In genomic region chr19:50509366-50509765, GRCh38 we compare ENCODE assay signal across 18 cellular contexts. TPM values are rescaled to one million over a fixed set of nuclear protein-coding genes. Genes with fewer than 3 reads are reported as not detected.
A peak's percentile ranks its signal among the peaks of the same experiment; 100 is the strongest.
DNase-seq lines count a peak whose midpoint lies in the region; ATAC-seq and TF ChIP-seq lines count a peak whose summit lies in the region.
"Had no signal": no experiment of that assay in that cellular context is flagged by ENCODE, and none has a peak within 500 bp of the region (broad histone marks: within the 10 kb centered on the region; RNA-seq: fewer than 3 reads in every experiment).

No MANE protein-coding gene starts in this region.

- 80 to 82% methylated on average over 11 of the region's 11 CpGs for WGBS in heart right ventricle, 2 donors

- POLR2A ChIA-PET in activated CD8-positive, alpha-beta T cell treated with anti-CD3 and anti-CD28 coated beads, Interleukin-2, amount 10 ng/mL, durations not matched to agents 7 days and 5 days (lab: Charles Lee): no interaction called here

- H3K4me1 Mint-ChIP-seq in activated CD8-positive, alpha-beta T cell treated with anti-CD3 and anti-CD28 coated beads, Interleukin-2, amount 10 ng/mL, durations not matched to agents 7 days and 5 days (ENCODE audit: low read depth): peaks cover 20% of the 10 kb centered on the region
- H3K4me1 Mint-ChIP-seq in mesothelial cell of epicardium (peaks cover 10% of the 10 kb centered on the region), type B pancreatic cell (ENCODE audit: unreplicated experiment) (peaks cover 18% of the 10 kb centered on the region), endothelial cell (ENCODE audit: unreplicated experiment) (no peaks in the 10 kb centered on the region)

- H3K9me3 ChIP-seq in cardiac muscle cell (ENCODE audit: low read depth) (no peaks in the 10 kb centered on the region), heart right ventricle (no peaks in the 10 kb centered on the region)
- H3K9me3 ChIP-seq: Peyer's patch, upper lobe of right lung had no signal

- peak overlapping the region; percentile 64 for H3K27ac Mint-ChIP-seq in activated CD8-positive, alpha-beta T cell treated with anti-CD3 and anti-CD28 coated beads, Interleukin-2, amount 10 ng/mL, durations not matched to agents 7 days and 5 days
- H3K27ac Mint-ChIP-seq in mesothelial cell of epicardium (peak overlapping the region; percentile 30), type B pancreatic cell (no peak overlapping the region), endothelial cell (ENCODE audit: unreplicated experiment) (no peak overlapping the region)

- ATAC-seq in heart right ventricle (no peak), GM18520 (IDR thresholded peaks at IDR 0.05; ENCODE audit: unreplicated experiment) (no peak)
- no peak for ATAC-seq in activated CD8-positive, alpha-beta T cell treated with anti-CD3 and anti-CD28 coated beads, Interleukin-2, amount 10 ng/mL, durations not matched to agents 7 days and 5 days
- ATAC-seq: sciatic nerve, upper lobe of right lung had no signal

- no peaks in the 10 kb centered on the region for H3K27me3 Mint-ChIP-seq in activated CD8-positive, alpha-beta T cell treated with anti-CD3 and anti-CD28 coated beads, Interleukin-2, amount 10 ng/mL, durations not matched to agents 7 days and 5 days (ENCODE audit: low read depth)
- no peaks in the 10 kb centered on the region for H3K27me3 Mint-ChIP-seq in mesothelial cell of epicardium (ENCODE audit: low read depth)
- H3K27me3 Mint-ChIP-seq in type B pancreatic cell: peaks cover 3% of the 10 kb centered on the region
- H3K27me3 Mint-ChIP-seq in endothelial cell (ENCODE audit: unreplicated experiment): peaks cover 26% of the 10 kb centered on the region

- H3K4me3 ChIP-seq in cardiac muscle cell (no peak overlapping the region), heart right ventricle (no peak overlapping the region)
- H3K4me3 ChIP-seq: upper lobe of right lung had no signal

- peak overlapping the region; percentile 77 for H3K27ac ChIP-seq in cardiac muscle cell
- H3K27ac ChIP-seq in heart right ventricle: no peak overlapping the region
- H3K27ac ChIP-seq: Peyer's patch, upper lobe of right lung had no signal

- no peaks in the 10 kb centered on the region for H3K9me3 Mint-ChIP-seq in activated CD8-positive, alpha-beta T cell treated with anti-CD3 and anti-CD28 coated beads, Interleukin-2, amount 10 ng/mL, durations not matched to agents 7 days and 5 days (ENCODE audit: insufficient read depth)
- H3K9me3 Mint-ChIP-seq in mesothelial cell of epicardium (no peaks in the 10 kb centered on the region), type B pancreatic cell (no peaks in the 10 kb centered on the region), endothelial cell (ENCODE audit: unreplicated experiment) (peaks cover 19% of the 10 kb centered on the region)

- intact Hi-C loops in heart right ventricle (cut with DNase I): no loop called here

- peak overlapping the region; percentile 45 for H3K4me3 Mint-ChIP-seq in activated CD8-positive, alpha-beta T cell treated with anti-CD3 and anti-CD28 coated beads, Interleukin-2, amount 10 ng/mL, durations not matched to agents 7 days and 5 days
- H3K4me3 Mint-ChIP-seq in mesothelial cell of epicardium (no peak overlapping the region), type B pancreatic cell (peak overlapping the region; percentile 74), endothelial cell (ENCODE audit: unreplicated experiment) (no peak overlapping the region)

- H3K4me1 ChIP-seq in cardiac muscle cell (ENCODE audit: low read depth): peaks cover 21% of the 10 kb centered on the region
- H3K4me1 ChIP-seq in heart right ventricle: peaks cover 5 to 27% (median 13%) of the 10 kb centered on the region in 9 donors

- no peaks in the 10 kb centered on the region for H3K36me3 ChIP-seq in cardiac muscle cell
- H3K36me3 ChIP-seq in heart right ventricle: peaks cover 0 to 12% (median 0%) of the 10 kb centered on the region in 9 donors
- H3K36me3 ChIP-seq: Peyer's patch, upper lobe of right lung had no signal

- no peak for TF ChIP-seq CTCF in cardiac muscle cell (IDR thresholded peaks at IDR 0.05; ENCODE audit: low read depth, low read length)
- no peak for TF ChIP-seq CTCF in heart right ventricle (IDR thresholded peaks at IDR 0.05)
- no peak for TF ChIP-seq CTCF in mesothelial cell of epicardium (IDR thresholded peaks at IDR 0.05; ENCODE audit: unreplicated experiment)
- TF ChIP-seq CTCF in type B pancreatic cell (conservative IDR thresholded peaks at IDR 0.05): no peak
- TF ChIP-seq CTCF in endothelial cell (IDR thresholded peaks at IDR 0.05; ENCODE audit: unreplicated experiment): no peak

- DNase-seq in cardiac muscle cell (ENCODE audit: low read depth in 1 of 2, low spot score in 1 of 2) (no peak), heart right ventricle (no peak), mesothelial cell of epicardium (ENCODE audit: low spot score in 2 of 2, unreplicated experiment in 2 of 2) (no peak), type B pancreatic cell (ENCODE audit: extremely low spot score, unreplicated experiment) (no peak), endothelial cell (ENCODE audit: low spot score) (no peak), dedifferentiated amniotic fluid mesenchymal stem cell (ENCODE audit: extremely low spot score) (no peak)
- DNase-seq in activated CD8-positive, alpha-beta T cell treated with anti-CD3 and anti-CD28 coated beads, Interleukin-2, amount 10 ng/mL, durations not matched to agents 7 days and 5 days: no peak
- DNase-seq: AML-193; DMS79; MM.1S; NCI-H2081; stimulated activated CD8-positive, alpha-beta memory T cell treated with anti-CD3 and anti-CD28 coated beads, Interleukin-4, amount 100 ng/mL, for 48 hours had no signal

- CTCF ChIA-PET in activated CD8-positive, alpha-beta T cell treated with anti-CD3 and anti-CD28 coated beads, Interleukin-2, amount 10 ng/mL, durations not matched to agents 7 days and 5 days (lab: Charles Lee): interaction anchor here (1.9 kb wide), 1 partner anchor 152 kb away, joined by 6 read pairs; no protein-coding TSS in a partner anchor

- H3K36me3 Mint-ChIP-seq in activated CD8-positive, alpha-beta T cell treated with anti-CD3 and anti-CD28 coated beads, Interleukin-2, amount 10 ng/mL, durations not matched to agents 7 days and 5 days (ENCODE audit: low read depth): peaks cover 7% of the 10 kb centered on the region
- H3K36me3 Mint-ChIP-seq in mesothelial cell of epicardium: peaks cover 2% of the 10 kb centered on the region
- no peaks in the 10 kb centered on the region for H3K36me3 Mint-ChIP-seq in type B pancreatic cell
- peaks cover 22% of the 10 kb centered on the region for H3K36me3 Mint-ChIP-seq in endothelial cell (ENCODE audit: low read depth, unreplicated experiment)

- H3K27me3 ChIP-seq in cardiac muscle cell: no peaks in the 10 kb centered on the region
- no peaks in the 10 kb centered on the region for H3K27me3 ChIP-seq in heart right ventricle
- H3K27me3 ChIP-seq: Peyer's patch, upper lobe of right lung had no signal

RNA-seq across cellular contexts. Expression of gene JOSD2, which starts 1.6 kb away (rescaled TPM):
- total RNA-seq in cardiac muscle cell: 21.4 and 25.4 TPM in 2 replicates
- polyA plus RNA-seq in cardiac muscle cell: 29.5 and 44.8 TPM in 2 replicates
- 10 to 100 TPM; 13.3 to 42.3 (median 25.2) TPM for total RNA-seq in heart right ventricle
- 10 to 100 TPM; 64.0 to 69.6 TPM for polyA plus RNA-seq in heart right ventricle
- 10 to 100 TPM; 49.8 to 51.3 TPM for total RNA-seq in activated CD8-positive, alpha-beta T cell treated with anti-CD3 and anti-CD28 coated beads, Interleukin-2, amount 10 ng/mL, durations not matched to agents 7 days and 5 days
- total RNA-seq in mesothelial cell of epicardium: 16.4 to 18.7 TPM (median 17.5 TPM) in 3 replicates
- 16.2 and 23.2 TPM in 2 replicates for total RNA-seq in type B pancreatic cell (ENCODE audit: low replicate concordance)
- total RNA-seq in endothelial cell (ENCODE audit: unreplicated experiment): 0.46 TPM

RNA-seq across cellular contexts. Expression of gene ASPDH, which starts 4.3 kb away (rescaled TPM):
- total RNA-seq in cardiac muscle cell: not detected in 2 replicates
- polyA plus RNA-seq in cardiac muscle cell: not detected in 2 replicates
- total RNA-seq in heart right ventricle: not detected
- not detected for polyA plus RNA-seq in heart right ventricle
- not detected for total RNA-seq in activated CD8-positive, alpha-beta T cell treated with anti-CD3 and anti-CD28 coated beads, Interleukin-2, amount 10 ng/mL, durations not matched to agents 7 days and 5 days
- total RNA-seq in mesothelial cell of epicardium: 0.70 TPM in 1 of 3 replicates, not detected in the others
- total RNA-seq in type B pancreatic cell (ENCODE audit: low replicate concordance): not detected in 2 replicates
- total RNA-seq in endothelial cell (ENCODE audit: unreplicated experiment): not detected
- total RNA-seq: lower leg skin; sciatic nerve; T-helper 1 cell treated with Interleukin-12 subunit alpha and Interleukin-12 subunit beta and Interleukin-4 antibody, amounts not matched to agents 30 ng/mL and 1 ng/mL, for 36 hours; upper lobe of right lung had no signal

RNA-seq across cellular contexts. Expression of gene GARIN5A, which starts 32.7 kb away (rescaled TPM):
- total RNA-seq in cardiac muscle cell (7.7 and 9.4 TPM in 2 replicates), heart right ventricle (1 to 10 TPM; 1.2 to 4.3 (median 2.0) TPM), mesothelial cell of epicardium (10.1 to 12.7 TPM (median 11.5 TPM) in 3 replicates), type B pancreatic cell (ENCODE audit: low replicate concordance) (1.9 and 5.2 TPM in 2 replicates), endothelial cell (ENCODE audit: unreplicated experiment) (not detected)
- polyA plus RNA-seq in cardiac muscle cell (4.8 and 9.3 TPM in 2 replicates), heart right ventricle (1 to 10 TPM; 1.5 to 1.8 TPM)
- under 1 TPM in 1 of 2 experiments, not detected in 1; 0.29 TPM for total RNA-seq in activated CD8-positive, alpha-beta T cell treated with anti-CD3 and anti-CD28 coated beads, Interleukin-2, amount 10 ng/mL, durations not matched to agents 7 days and 5 days

RNA-seq across cellular contexts. Expression of gene EMC10, which starts 33.1 kb away (rescaled TPM):
- total RNA-seq in cardiac muscle cell: 308 and 370 TPM in 2 replicates
- polyA plus RNA-seq in cardiac muscle cell: 280 and 382 TPM in 2 replicates
- 100 to 1,000 TPM in 3 of 10 donors, 10 to 100 TPM in 7; 73.6 to 152 (median 88.9) TPM for total RNA-seq in heart right ventricle
- 100 to 1,000 TPM in 1 of 2 donors, 10 to 100 TPM in 1; 84.3 to 113 TPM for polyA plus RNA-seq in heart right ventricle
- 10 to 100 TPM; 54.8 to 56.9 TPM for total RNA-seq in activated CD8-positive, alpha-beta T cell treated with anti-CD3 and anti-CD28 coated beads, Interleukin-2, amount 10 ng/mL, durations not matched to agents 7 days and 5 days
- 175 to 181 TPM (median 176 TPM) in 3 replicates for total RNA-seq in mesothelial cell of epicardium
- 137 and 152 TPM in 2 replicates for total RNA-seq in type B pancreatic cell (ENCODE audit: low replicate concordance)
- total RNA-seq in endothelial cell (ENCODE audit: unreplicated experiment): 0.21 TPM

RNA-seq across cellular contexts. Expression of gene LRRC4B, which starts 58.9 kb away (rescaled TPM):
- total RNA-seq in cardiac muscle cell: 38.7 and 56.4 TPM in 2 replicates
- 5.8 and 6.2 TPM in 2 replicates for polyA plus RNA-seq in cardiac muscle cell
- 1 to 10 TPM in 2 of 10 donors, under 1 TPM in 8; 0.42 to 1.8 (median 0.68) TPM for total RNA-seq in heart right ventricle
- polyA plus RNA-seq in heart right ventricle: 1 to 10 TPM; 1.9 to 3.0 TPM
- not detected for total RNA-seq in activated CD8-positive, alpha-beta T cell treated with anti-CD3 and anti-CD28 coated beads, Interleukin-2, amount 10 ng/mL, durations not matched to agents 7 days and 5 days
- total RNA-seq in mesothelial cell of epicardium: 15.2 to 16.9 TPM (median 16.3 TPM) in 3 replicates
- total RNA-seq in type B pancreatic cell (ENCODE audit: low replicate concordance): 0.38 and 21.7 TPM in 2 replicates
- total RNA-seq in endothelial cell (ENCODE audit: unreplicated experiment): 3.0 TPM
- total RNA-seq: T-helper 1 cell treated with Interleukin-12 subunit alpha and Interleukin-12 subunit beta and Interleukin-4 antibody, amounts not matched to agents 30 ng/mL and 1 ng/mL, for 36 hours had no signal

Comparison
In these comparisons a context has a peak if more than half of its experiments do, and no peak if none do; other contexts are left out.
1. H3K27ac Mint-ChIP-seq: peak in activated CD8-positive, alpha-beta T cell treated with anti-CD3 and anti-CD28 coated beads, Interleukin-2, amount 10 ng/mL, durations not matched to agents 7 days and 5 days (single experiment) and mesothelial cell of epicardium (single experiment); none in type B pancreatic cell (single experiment) and endothelial cell (single experiment).
2. H3K4me3 Mint-ChIP-seq: peak in activated CD8-positive, alpha-beta T cell treated with anti-CD3 and anti-CD28 coated beads, Interleukin-2, amount 10 ng/mL, durations not matched to agents 7 days and 5 days (single experiment) and type B pancreatic cell (single experiment); none in mesothelial cell of epicardium (single experiment) and endothelial cell (single experiment).